In genomic region chr2:139374307-139374850, GRCh38 we compare ENCODE assay signal across 18 cellular contexts.
DNase-seq lines count a peak whose midpoint lies in the region; ATAC-seq and TF ChIP-seq lines count a peak whose summit lies in the region.
"Had no signal": no experiment of that assay in that cellular context is flagged by ENCODE, and none has a peak within 500 bp of the region (broad histone marks: within the 10 kb centered on the region; RNA-seq: fewer than 3 reads in every experiment).

No MANE protein-coding gene starts in this region.

- no peak overlapping the region for H2AFZ ChIP-seq in Karpas-422 (ENCODE audit: low read length)

- H3K9me3 ChIP-seq in mucosa of descending colon (no peaks in the 10 kb centered on the region), Karpas-422 (ENCODE audit: low read length) (peaks cover 18% of the 10 kb centered on the region)

- peak; percentile 59 for DNase-seq in NOMO-1 treated with DMSO at 0.1 percent for 48 hours (lab: John Stamatoyannopoulos, UW; ENCODE audit: unreplicated experiment)
- DNase-seq in NOMO-1 treated with dmso at 0.1 percent for 144 hours (lab: John Stamatoyannopoulos, UW; ENCODE audit: unreplicated experiment): no peak
- peak; percentile 26 for DNase-seq in NCI-H69 (lab: John Stamatoyannopoulos, UW)
- peak; percentile 70 for DNase-seq in kidney tubule cell (ENCODE audit: low spot score)
- DNase-seq in mucosa of descending colon: no peak
- no peak for DNase-seq in NCI-H1694 (lab: John Stamatoyannopoulos, UW)
- no peak for DNase-seq in Karpas-422
- DNase-seq: 8988T; Calu3; CD8-positive, alpha-beta T cell; DMS79; GDM1; GOT3; H7 had no signal

- no peak for TF ChIP-seq CTCF in mucosa of descending colon (IDR thresholded peaks at IDR 0.05)

- no peaks in the 10 kb centered on the region for H3K27me3 ChIP-seq in Karpas-422 (ENCODE audit: low read length)
- H3K27me3 ChIP-seq: BLaER1 treated with 17β-estradiol and CSF1 and Interleukin-3, amounts not matched to agents 10 nM and 100 nM had no signal

- no peaks in the 10 kb centered on the region for H4K20me1 ChIP-seq in Karpas-422 (ENCODE audit: insufficient read depth, low read depth, low read length)
- H4K20me1 ChIP-seq: BLaER1 treated with 17β-estradiol and CSF1 and Interleukin-3, amounts not matched to agents 10 nM and 100 nM had no signal

- intact Hi-C loops in mucosa of descending colon (cut with DNase I, micrococcal nuclease): no loop called here

- H3K27ac ChIP-seq in Karpas-422 (ENCODE audit: low read length): no peak overlapping the region
- H3K27ac ChIP-seq: BLaER1 treated with 17β-estradiol and CSF1 and Interleukin-3, amounts not matched to agents 10 nM and 100 nM had no signal

- H3K9me2 ChIP-seq in Karpas-422 (replicated peaks; ENCODE audit: insufficient read depth, low read length): no peaks in the 10 kb centered on the region

- no peak overlapping the region for H3K4me2 ChIP-seq in Karpas-422 (ENCODE audit: low read depth, low read length, poor library complexity, severe bottlenecking)

- no peaks in the 10 kb centered on the region for H3K79me2 ChIP-seq in Karpas-422 (ENCODE audit: low read length)

- no peak overlapping the region for H3K4me3 ChIP-seq in mucosa of descending colon
- no peak overlapping the region for H3K4me3 ChIP-seq in Karpas-422 (ENCODE audit: low read length)
- H3K4me3 ChIP-seq: BLaER1 treated with 17β-estradiol and CSF1 and Interleukin-3, amounts not matched to agents 10 nM and 100 nM had no signal

- H3K4me1 ChIP-seq in mucosa of descending colon (ENCODE audit: low read depth) (no peaks in the 10 kb centered on the region), Karpas-422 (ENCODE audit: low read length) (no peaks in the 10 kb centered on the region)

- no peak overlapping the region for H3K9ac ChIP-seq in Karpas-422 (ENCODE audit: low read length)
- H3K9ac ChIP-seq: BLaER1 treated with 17β-estradiol and CSF1 and Interleukin-3, amounts not matched to agents 10 nM and 100 nM had no signal

- H3K36me3 ChIP-seq in mucosa of descending colon (ENCODE audit: low read depth): no peaks in the 10 kb centered on the region
- no peaks in the 10 kb centered on the region for H3K36me3 ChIP-seq in Karpas-422 (ENCODE audit: insufficient read depth, low read length)
- H3K36me3 ChIP-seq: BLaER1 treated with 17β-estradiol and CSF1 and Interleukin-3, amounts not matched to agents 10 nM and 100 nM had no signal

- ATAC-seq in mucosa of descending colon: peak; percentile 69
- ATAC-seq in HG02759 (IDR thresholded peaks at IDR 0.05; ENCODE audit: unreplicated experiment): no peak
- ATAC-seq: CD8-positive, alpha-beta T cell; HCT116; HepG2 had no signal

Comparison
In these comparisons a context has a peak if more than half of its experiments do, and no peak if none do; other contexts are left out.
1. DNase-seq: peak in NOMO-1 treated with DMSO at 0.1 percent for 48 hours (single experiment), NCI-H69 (single experiment) and kidney tubule cell (single experiment); none in NOMO-1 treated with dmso at 0.1 percent for 144 hours (single experiment), mucosa of descending colon (0 of 3), NCI-H1694 (single experiment) and Karpas-422 (single experiment).